Comparison of ENCODE assay signal across 7 cellular contexts in the genomic region with DNA sequence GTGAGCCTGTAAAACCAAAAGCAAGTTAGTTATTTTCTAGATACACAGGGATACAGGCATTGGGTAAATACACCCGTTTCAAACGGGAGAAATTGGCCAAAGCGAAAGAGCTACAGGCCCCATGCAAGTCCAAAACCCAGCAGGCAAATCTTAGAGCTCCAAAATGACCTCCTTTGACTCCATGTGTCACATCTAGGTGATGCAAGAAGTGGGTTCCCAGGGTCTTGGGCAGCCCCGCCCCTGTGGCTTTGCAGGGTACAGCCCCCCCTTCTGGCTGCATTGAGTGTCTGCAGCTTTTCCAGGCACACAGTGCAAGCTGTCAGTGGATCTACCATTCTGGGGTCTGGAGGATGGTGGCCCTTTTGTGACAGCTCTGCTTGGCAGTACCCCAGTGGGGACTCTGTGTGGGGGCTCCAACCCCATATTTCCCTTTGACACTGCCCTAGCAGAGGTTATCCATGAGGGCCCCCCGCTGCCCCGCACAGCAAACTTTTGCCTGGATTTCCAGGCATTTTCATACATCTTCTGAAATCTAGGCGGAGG.
DNase-seq lines count a peak whose midpoint lies in the region; ATAC-seq and TF ChIP-seq lines count a peak whose summit lies in the region.
"Not testable (repeated sequence)": the region's sequence is repeated elsewhere in the genome, so short reads cannot be mapped to it uniquely, and the experiment has no call there.

No MANE protein-coding gene starts in this region.

- H3K27ac Mint-ChIP-seq in chondrocyte (ENCODE audit: unreplicated experiment); progenitor cell of endocrine pancreas: not testable (repeated sequence)

- not testable (repeated sequence) for H3K27me3 Mint-ChIP-seq in chondrocyte (ENCODE audit: low read depth); progenitor cell of endocrine pancreas

- not testable (repeated sequence) for H3K4me3 Mint-ChIP-seq in chondrocyte (ENCODE audit: unreplicated experiment); progenitor cell of endocrine pancreas (ENCODE audit: low read depth)

- H3K36me3 ChIP-seq in GM06990 (ENCODE audit: control insufficient read depth, insufficient read depth, low read length): not testable (repeated sequence)

- not testable (repeated sequence) for DNase-seq in GM06990 (ENCODE audit: extremely low read depth, insufficient read length); chondrocyte (ENCODE audit: low spot score); foreskin keratinocyte; progenitor cell of endocrine pancreas (ENCODE audit: low spot score, unreplicated experiment)
- DNase-seq in SK-MEL-5 (ENCODE audit: low read depth, low spot score): peak; percentile 41
- peak; percentile 34 for DNase-seq in activated T-cell treated with anti-CD3 and anti-CD28 coated beads, Interleukin-2, amount 50 U/mL, for 1 hour

- H3K27ac ChIP-seq in foreskin keratinocyte: not testable (repeated sequence)

- H3K4me3 ChIP-seq in GM06990 (replicated peaks; ENCODE audit: low read depth, low read length): not testable (repeated sequence)

- TF ChIP-seq CTCF in GM06990 (IDR thresholded peaks at IDR 0.05; ENCODE audit: insufficient read depth, low read length, poor library complexity, severe bottlenecking) (peak; percentile 52), LNCAP (IDR thresholded peaks at IDR 0.05) (peak; percentile 52; the same call in 1 of the 2 replicates), chondrocyte (IDR thresholded peaks at IDR 0.05) (peak; percentile 63), foreskin keratinocyte (conservative IDR thresholded peaks at IDR 0.05) (peak; percentile 41), progenitor cell of endocrine pancreas (IDR thresholded peaks at IDR 0.05; ENCODE audit: unreplicated experiment) (peak; percentile 21)

- not testable (repeated sequence) for H3K4me1 ChIP-seq in foreskin keratinocyte

- not testable (repeated sequence) for H3K4me1 Mint-ChIP-seq in chondrocyte (ENCODE audit: low read depth); progenitor cell of endocrine pancreas (ENCODE audit: low read depth)

- not testable (repeated sequence) for H3K27me3 ChIP-seq in GM06990 (replicated peaks; ENCODE audit: control insufficient read depth, insufficient read depth, low read length); foreskin keratinocyte

- not testable (repeated sequence) for H3K9me3 Mint-ChIP-seq in chondrocyte (ENCODE audit: low read depth); progenitor cell of endocrine pancreas (ENCODE audit: low read depth)

- not testable (repeated sequence) for ATAC-seq in foreskin keratinocyte

- in situ Hi-C loops in SK-MEL-5 (cut with HindIII; ENCODE audit: low pct_unique_long_range_greater_than_20kb, low sequenced_read_pairs): not testable (repeated sequence)

- H3K36me3 Mint-ChIP-seq in chondrocyte (ENCODE audit: low read depth); progenitor cell of endocrine pancreas (ENCODE audit: insufficient read depth): not testable (repeated sequence)
